In genomic region chr5:4207456-4207855, GRCh38 we compare ENCODE assay signal across 18 cellular contexts.
"Had no signal": no experiment of that assay in that cellular context is flagged by ENCODE, and none has a peak within 500 bp of the region (broad histone marks: within the 10 kb centered on the region; RNA-seq: fewer than 3 reads in every experiment).

No MANE protein-coding gene starts in this region.

- H3K27ac ChIP-seq: colonic mucosa, hepatocyte, neutrophil, ovary, stomach had no signal

- H3K4me2 ChIP-seq: hepatocyte had no signal

- ATAC-seq: left colon; naive thymus-derived CD8-positive, alpha-beta T cell; right cardiac atrium had no signal

- H3K9me3 ChIP-seq: colonic mucosa, neutrophil, ovary, stomach had no signal

- H3K4me3 ChIP-seq: colonic mucosa, hepatocyte, ovary, stomach had no signal

- H3K4me1 ChIP-seq: colonic mucosa, stomach had no signal

- H3K27me3 Mint-ChIP-seq: naive thymus-derived CD8-positive, alpha-beta T cell had no signal

- H3K4me1 Mint-ChIP-seq: naive thymus-derived CD8-positive, alpha-beta T cell had no signal

- H2AFZ ChIP-seq: hepatocyte had no signal

- H3K36me3 ChIP-seq: colonic mucosa, neutrophil, ovary, stomach had no signal

- H3K27ac Mint-ChIP-seq: naive thymus-derived CD8-positive, alpha-beta T cell had no signal

- FAIRE-seq: kidney, small intestine had no signal

- H3K79me2 ChIP-seq: hepatocyte had no signal

- DNase-seq: colonic mucosa; dermis blood vessel endothelial cell; effector CD4-positive, alpha-beta T cell; foreskin melanocyte; head of caudate nucleus; kidney; left colon; naive thymus-derived CD8-positive, alpha-beta T cell; ovary; right cardiac atrium; small intestine; stimulated activated CD4-positive, alpha-beta T cell treated with anti-CD3 and anti-CD28 coated beads, Interleukin-12 subunit alpha, Interleukin-12 subunit beta, amount 100 ng/mL, for 4 hours; stimulated activated naive CD4-positive, alpha-beta T cell; stomach; substantia nigra; trophoblast cell had no signal

- H3K27me3 ChIP-seq: colonic mucosa, hepatocyte, neutrophil, ovary, stomach had no signal

- H3K4me3 Mint-ChIP-seq: naive thymus-derived CD8-positive, alpha-beta T cell had no signal

- H3K36me3 Mint-ChIP-seq: naive thymus-derived CD8-positive, alpha-beta T cell had no signal
